In the genomic region with DNA sequence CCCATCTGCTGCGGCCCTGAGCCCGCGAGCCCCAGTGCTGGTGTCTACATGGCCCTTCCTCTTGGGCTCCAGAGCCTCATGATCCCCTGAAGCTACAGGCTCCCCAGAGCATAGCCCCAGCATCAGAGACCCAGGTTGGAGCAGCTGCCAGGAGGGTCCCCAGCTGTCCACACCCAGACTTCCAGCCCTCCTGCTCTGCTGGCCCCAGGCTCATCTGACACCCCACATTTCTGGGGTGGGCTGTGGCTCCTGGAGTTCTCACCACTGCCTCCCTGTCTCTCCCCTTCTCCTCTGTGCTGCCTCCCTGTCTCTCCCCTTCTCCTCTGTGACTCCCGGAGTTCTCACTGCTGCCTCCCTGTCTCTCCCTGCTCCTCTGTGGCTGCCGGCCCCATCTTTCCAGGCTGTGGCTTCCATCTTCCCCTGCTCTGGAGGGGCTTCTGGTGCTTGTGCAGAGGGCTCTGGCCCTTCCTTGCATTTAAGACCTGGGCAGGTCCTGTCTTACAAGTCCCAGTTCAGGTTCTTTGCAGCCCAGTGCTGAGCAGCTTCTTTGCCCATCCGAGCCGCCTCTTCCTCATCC, we compare ENCODE assay signal across 2 cellular contexts.
TF ChIP-seq lines count a peak whose summit lies in the region.

No MANE protein-coding gene starts in this region.

TF ChIP-seq in SK-N-SH, 30 proteins besides CTCF, POLR2A, EP300 and RAD21 (continued from another document):
- TF ChIP-seq, protein P1, sequence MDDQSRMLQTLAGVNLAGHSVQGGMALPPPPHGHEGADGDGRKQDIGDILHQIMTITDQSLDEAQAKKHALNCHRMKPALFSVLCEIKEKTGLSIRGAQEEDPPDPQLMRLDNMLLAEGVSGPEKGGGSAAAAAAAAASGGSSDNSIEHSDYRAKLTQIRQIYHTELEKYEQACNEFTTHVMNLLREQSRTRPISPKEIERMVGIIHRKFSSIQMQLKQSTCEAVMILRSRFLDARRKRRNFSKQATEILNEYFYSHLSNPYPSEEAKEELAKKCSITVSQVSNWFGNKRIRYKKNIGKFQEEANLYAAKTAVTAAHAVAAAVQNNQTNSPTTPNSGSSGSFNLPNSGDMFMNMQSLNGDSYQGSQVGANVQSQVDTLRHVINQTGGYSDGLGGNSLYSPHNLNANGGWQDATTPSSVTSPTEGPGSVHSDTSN (IDR thresholded peaks at IDR 0.05): no peak
- TF ChIP-seq TAF1 (IDR thresholded peaks at IDR 0.05; ENCODE audit: borderline replicate concordance, low read depth, low read length) (no peak), FOSL2 (IDR thresholded peaks at IDR 0.05; ENCODE audit: borderline replicate concordance, low read depth) (no peak), FOXJ3 (CRISPR knock-in tag; IDR thresholded peaks at IDR 0.05) (no peak), EZH2phosphoT487 (IDR thresholded peaks at IDR 0.05; ENCODE audit: borderline replicate concordance, low read depth) (no peak), POLR2AphosphoS5 (IDR thresholded peaks at IDR 0.05; ENCODE audit: low read depth, low read length) (no peak), RXRA (IDR thresholded peaks at IDR 0.05; ENCODE audit: borderline replicate concordance, low read depth) (no peak), GATA2 (CRISPR knock-in tag; IDR thresholded peaks at IDR 0.05) (no peak), NFIC (IDR thresholded peaks at IDR 0.05; ENCODE audit: borderline replicate concordance) (no peak), MEF2A (IDR thresholded peaks at IDR 0.05; ENCODE audit: borderline replicate concordance, low read depth) (no peak), NRF1 (IDR thresholded peaks at IDR 0.05; ENCODE audit: low read depth, low read length) (no peak)
- TF ChIP-seq, protein P2, sequence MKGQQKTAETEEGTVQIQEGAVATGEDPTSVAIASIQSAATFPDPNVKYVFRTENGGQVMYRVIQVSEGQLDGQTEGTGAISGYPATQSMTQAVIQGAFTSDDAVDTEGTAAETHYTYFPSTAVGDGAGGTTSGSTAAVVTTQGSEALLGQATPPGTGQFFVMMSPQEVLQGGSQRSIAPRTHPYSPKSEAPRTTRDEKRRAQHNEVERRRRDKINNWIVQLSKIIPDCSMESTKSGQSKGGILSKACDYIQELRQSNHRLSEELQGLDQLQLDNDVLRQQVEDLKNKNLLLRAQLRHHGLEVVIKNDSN (IDR thresholded peaks at IDR 0.05; ENCODE audit: borderline replicate concordance, low read depth): no peak
- TF ChIP-seq, protein P3, sequence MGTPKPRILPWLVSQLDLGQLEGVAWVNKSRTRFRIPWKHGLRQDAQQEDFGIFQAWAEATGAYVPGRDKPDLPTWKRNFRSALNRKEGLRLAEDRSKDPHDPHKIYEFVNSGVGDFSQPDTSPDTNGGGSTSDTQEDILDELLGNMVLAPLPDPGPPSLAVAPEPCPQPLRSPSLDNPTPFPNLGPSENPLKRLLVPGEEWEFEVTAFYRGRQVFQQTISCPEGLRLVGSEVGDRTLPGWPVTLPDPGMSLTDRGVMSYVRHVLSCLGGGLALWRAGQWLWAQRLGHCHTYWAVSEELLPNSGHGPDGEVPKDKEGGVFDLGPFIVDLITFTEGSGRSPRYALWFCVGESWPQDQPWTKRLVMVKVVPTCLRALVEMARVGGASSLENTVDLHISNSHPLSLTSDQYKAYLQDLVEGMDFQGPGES (IDR thresholded peaks at IDR 0.05; ENCODE audit: low read depth, low read length): no peak

TF ChIP-seq in SK-N-SH treated with all-trans-retinoic acid at 6 μM for 48 hours, 23 proteins besides CTCF, POLR2A, EP300 and RAD21 (continued from another document):
- TF ChIP-seq, protein P4, sequence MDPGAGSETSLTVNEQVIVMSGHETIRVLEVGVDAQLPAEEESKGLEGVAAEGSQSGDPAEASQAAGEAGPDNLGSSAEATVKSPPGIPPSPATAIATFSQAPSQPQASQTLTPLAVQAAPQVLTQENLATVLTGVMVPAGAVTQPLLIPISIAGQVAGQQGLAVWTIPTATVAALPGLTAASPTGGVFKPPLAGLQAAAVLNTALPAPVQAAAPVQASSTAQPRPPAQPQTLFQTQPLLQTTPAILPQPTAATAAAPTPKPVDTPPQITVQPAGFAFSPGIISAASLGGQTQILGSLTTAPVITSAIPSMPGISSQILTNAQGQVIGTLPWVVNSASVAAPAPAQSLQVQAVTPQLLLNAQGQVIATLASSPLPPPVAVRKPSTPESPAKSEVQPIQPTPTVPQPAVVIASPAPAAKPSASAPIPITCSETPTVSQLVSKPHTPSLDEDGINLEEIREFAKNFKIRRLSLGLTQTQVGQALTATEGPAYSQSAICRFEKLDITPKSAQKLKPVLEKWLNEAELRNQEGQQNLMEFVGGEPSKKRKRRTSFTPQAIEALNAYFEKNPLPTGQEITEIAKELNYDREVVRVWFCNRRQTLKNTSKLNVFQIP (CRISPR knock-in tag; IDR thresholded peaks at IDR 0.05; ENCODE audit: borderline replicate concordance, low read depth): no peak
- TF ChIP-seq GLIS3 (CRISPR knock-in tag; IDR thresholded peaks at IDR 0.05) (no peak), SNAI2 (CRISPR knock-in tag; IDR thresholded peaks at IDR 0.05) (no peak), TCF4 (CRISPR knock-in tag; IDR thresholded peaks at IDR 0.05; ENCODE audit: borderline replicate concordance) (no peak), ESRRG (CRISPR knock-in tag; IDR thresholded peaks at IDR 0.05) (no peak), ZFP30 (CRISPR knock-in tag; IDR thresholded peaks at IDR 0.05) (no peak)
- TF ChIP-seq, protein P5, sequence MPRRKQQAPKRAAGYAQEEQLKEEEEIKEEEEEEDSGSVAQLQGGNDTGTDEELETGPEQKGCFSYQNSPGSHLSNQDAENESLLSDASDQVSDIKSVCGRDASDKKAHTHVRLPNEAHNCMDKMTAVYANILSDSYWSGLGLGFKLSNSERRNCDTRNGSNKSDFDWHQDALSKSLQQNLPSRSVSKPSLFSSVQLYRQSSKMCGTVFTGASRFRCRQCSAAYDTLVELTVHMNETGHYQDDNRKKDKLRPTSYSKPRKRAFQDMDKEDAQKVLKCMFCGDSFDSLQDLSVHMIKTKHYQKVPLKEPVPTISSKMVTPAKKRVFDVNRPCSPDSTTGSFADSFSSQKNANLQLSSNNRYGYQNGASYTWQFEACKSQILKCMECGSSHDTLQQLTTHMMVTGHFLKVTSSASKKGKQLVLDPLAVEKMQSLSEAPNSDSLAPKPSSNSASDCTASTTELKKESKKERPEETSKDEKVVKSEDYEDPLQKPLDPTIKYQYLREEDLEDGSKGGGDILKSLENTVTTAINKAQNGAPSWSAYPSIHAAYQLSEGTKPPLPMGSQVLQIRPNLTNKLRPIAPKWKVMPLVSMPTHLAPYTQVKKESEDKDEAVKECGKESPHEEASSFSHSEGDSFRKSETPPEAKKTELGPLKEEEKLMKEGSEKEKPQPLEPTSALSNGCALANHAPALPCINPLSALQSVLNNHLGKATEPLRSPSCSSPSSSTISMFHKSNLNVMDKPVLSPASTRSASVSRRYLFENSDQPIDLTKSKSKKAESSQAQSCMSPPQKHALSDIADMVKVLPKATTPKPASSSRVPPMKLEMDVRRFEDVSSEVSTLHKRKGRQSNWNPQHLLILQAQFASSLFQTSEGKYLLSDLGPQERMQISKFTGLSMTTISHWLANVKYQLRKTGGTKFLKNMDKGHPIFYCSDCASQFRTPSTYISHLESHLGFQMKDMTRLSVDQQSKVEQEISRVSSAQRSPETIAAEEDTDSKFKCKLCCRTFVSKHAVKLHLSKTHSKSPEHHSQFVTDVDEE (CRISPR knock-in tag; IDR thresholded peaks at IDR 0.05): no peak
